In the genomic region with DNA sequence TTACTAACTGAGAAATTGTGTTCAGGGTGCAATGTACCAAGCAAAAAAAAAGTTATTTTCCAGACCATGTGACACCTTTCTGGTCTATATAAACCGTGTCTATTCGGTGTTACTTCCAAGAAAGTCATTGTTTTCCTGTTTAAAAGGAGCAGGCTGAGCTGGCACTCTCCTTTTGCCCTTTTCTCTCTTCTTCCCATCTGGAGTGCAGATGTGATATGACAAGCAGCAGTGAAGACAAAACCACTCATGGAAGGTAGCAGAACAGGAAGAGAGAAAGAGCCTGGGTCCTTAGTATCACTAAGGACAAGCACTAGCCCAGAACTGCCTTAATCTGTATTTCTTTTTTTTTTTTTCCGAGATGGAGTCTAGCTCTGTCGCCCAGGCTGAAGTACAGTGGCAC, we compare ENCODE assay signal across 1 cellular context.
TF ChIP-seq lines count a peak whose summit lies in the region.

No MANE protein-coding gene starts in this region.

TF ChIP-seq in SK-N-SH treated with all-trans-retinoic acid at 6 μM for 48 hours, 23 proteins besides CTCF, POLR2A, EP300 and RAD21 (continued from another document):
- TF ChIP-seq TSHZ2 (CRISPR knock-in tag; IDR thresholded peaks at IDR 0.05): no peak
- TF ChIP-seq ZNF8 (CRISPR knock-in tag; IDR thresholded peaks at IDR 0.05): no peak
